1 cellular context compared by ENCODE assay signal in the genomic region with DNA sequence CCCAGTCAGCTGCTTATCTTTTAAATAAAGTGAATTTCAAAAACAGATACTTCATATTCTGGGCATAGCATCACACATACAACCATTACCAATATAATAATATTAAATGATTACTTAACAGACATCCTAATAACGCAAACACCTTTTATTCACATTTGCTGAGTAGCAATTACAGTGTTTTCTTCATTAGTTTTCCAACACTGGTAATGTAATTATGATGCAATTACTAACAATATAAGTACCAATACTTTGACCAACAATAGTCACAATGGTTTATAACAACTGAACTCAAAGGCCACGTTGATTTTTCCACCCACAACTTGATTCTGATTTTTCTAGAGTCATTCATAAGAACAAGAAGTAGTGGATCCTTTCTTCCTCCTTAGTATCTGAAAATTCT.
TF ChIP-seq lines count a peak whose summit lies in the region.

No MANE protein-coding gene starts in this region.

TF ChIP-seq in HepG2, 621 proteins besides CTCF, POLR2A, EP300 and RAD21:
- TF ChIP-seq HCFC1 (IDR thresholded peaks at IDR 0.05; ENCODE audit: low read depth, low read length) (no peak), EZH2 (conservative IDR thresholded peaks at IDR 0.05; ENCODE audit: low read depth, low read length) (no peak), ZNF709 (CRISPR knock-in tag; IDR thresholded peaks at IDR 0.05) (no peak), CEBPB (IDR thresholded peaks at IDR 0.05; ENCODE audit: borderline replicate concordance, low read depth, low read length) (peak; percentile 34; the same call in 1 of the 2 replicates), ZNF143 (CRISPR knock-in tag; IDR thresholded peaks at IDR 0.05) (no peak), ATF7 (IDR thresholded peaks at IDR 0.05) (peak; percentile 58), ATF7 (CRISPR knock-in tag; IDR thresholded peaks at IDR 0.05) (no peak), NFKBIZ (CRISPR knock-in tag; IDR thresholded peaks at IDR 0.05) (no peak), HOXA3 (CRISPR knock-in tag; IDR thresholded peaks at IDR 0.05) (no peak), CREM (IDR thresholded peaks at IDR 0.05) (no peak), CREM (CRISPR knock-in tag; IDR thresholded peaks at IDR 0.05) (no peak), KLF16 (CRISPR knock-in tag; IDR thresholded peaks at IDR 0.05) (no peak), ZNF749 (CRISPR knock-in tag; IDR thresholded peaks at IDR 0.05; ENCODE audit: borderline replicate concordance) (no peak)
- TF ChIP-seq, protein P1, sequence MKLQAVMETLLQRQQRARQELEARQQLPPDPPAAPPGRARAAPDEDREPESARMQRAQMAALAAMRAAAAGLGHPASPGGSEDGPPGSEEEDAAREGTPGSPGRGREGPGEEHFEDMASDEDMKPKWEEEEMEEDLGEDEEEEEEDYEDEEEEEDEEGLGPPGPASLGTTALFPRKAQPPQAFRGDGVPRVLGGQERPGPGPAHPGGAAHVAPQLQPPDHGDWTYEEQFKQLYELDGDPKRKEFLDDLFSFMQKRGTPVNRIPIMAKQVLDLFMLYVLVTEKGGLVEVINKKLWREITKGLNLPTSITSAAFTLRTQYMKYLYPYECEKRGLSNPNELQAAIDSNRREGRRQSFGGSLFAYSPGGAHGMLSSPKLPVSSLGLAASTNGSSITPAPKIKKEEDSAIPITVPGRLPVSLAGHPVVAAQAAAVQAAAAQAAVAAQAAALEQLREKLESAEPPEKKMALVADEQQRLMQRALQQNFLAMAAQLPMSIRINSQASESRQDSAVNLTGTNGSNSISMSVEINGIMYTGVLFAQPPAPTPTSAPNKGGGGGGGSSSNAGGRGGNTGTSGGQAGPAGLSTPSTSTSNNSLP (IDR thresholded peaks at IDR 0.05; ENCODE audit: low read depth, low read length), result no peak
